In genomic region chr7:39644170-39644569, GRCh38 we compare ENCODE assay signal across 24 cellular contexts. TPM values are rescaled to one million over a fixed set of nuclear protein-coding genes. Genes with fewer than 3 reads are reported as not detected.
DNase-seq lines count a peak whose midpoint lies in the region; ATAC-seq, FAIRE-seq and TF ChIP-seq lines count a peak whose summit lies in the region.
"Had no signal": no experiment of that assay in that cellular context is flagged by ENCODE, and none has a peak within 500 bp of the region (broad histone marks: within the 10 kb centered on the region; RNA-seq: fewer than 3 reads in every experiment).

No MANE protein-coding gene starts in this region.

- no peaks in the 10 kb centered on the region for H3K27me3 ChIP-seq in Karpas-422 (ENCODE audit: low read length)
- H3K27me3 ChIP-seq in brain microvascular endothelial cell (replicated peaks): no peaks in the 10 kb centered on the region
- H3K27me3 ChIP-seq in keratinocyte (ENCODE audit: control insufficient read depth, extremely low read depth, insufficient read depth, low read length): no peaks in the 10 kb centered on the region
- no peaks in the 10 kb centered on the region for H3K27me3 ChIP-seq in H7 (ENCODE audit: control insufficient read depth, insufficient read depth, low read length)
- H3K27me3 ChIP-seq: SJCRH30, tibial artery had no signal

- H3K9me2 ChIP-seq in Karpas-422 (replicated peaks; ENCODE audit: insufficient read depth, low read length): no peaks in the 10 kb centered on the region

- peak overlapping the region; percentile 19 for H3K4me2 ChIP-seq in Karpas-422 (ENCODE audit: low read depth, low read length, poor library complexity, severe bottlenecking)
- no peak overlapping the region for H3K4me2 ChIP-seq in keratinocyte (ENCODE audit: control insufficient read depth, extremely low read depth, insufficient read depth, low read depth, low read length)

- H3K4me3 ChIP-seq in Karpas-422 (ENCODE audit: low read length): no peak overlapping the region
- H3K4me3 ChIP-seq in brain microvascular endothelial cell (ENCODE audit: low read depth, low read length): no peak overlapping the region
- no peak overlapping the region for H3K4me3 ChIP-seq in keratinocyte (ENCODE audit: control insufficient read depth in 2 of 3, extremely low read depth in 1 of 3, insufficient read depth in 2 of 3, low read depth in 1 of 3, low read length in 3 of 3)
- no peak overlapping the region for H3K4me3 ChIP-seq in H7 (ENCODE audit: insufficient read depth, low read depth, low read length)
- H3K4me3 ChIP-seq: lower lobe of right lung, SJCRH30, tibial artery had no signal

- peak; percentile 38 for DNase-seq in AG20443 (ENCODE audit: low spot score)
- DNase-seq in Karpas-422: no peak
- peak; percentile 47 for DNase-seq in brain microvascular endothelial cell
- DNase-seq in keratinocyte (ENCODE audit: low read depth, low spot score): peak; percentile 46
- no peak for DNase-seq in HPDE6-E6E7 (ENCODE audit: extremely low spot score)
- no peak for DNase-seq in H7
- no peak for DNase-seq in NCI-H82 (lab: John Stamatoyannopoulos, UW)
- DNase-seq: activated B cell treated with CpG ODN at 0.5 μM for 24 hours; activated CD8-positive, alpha-beta T cell treated with anti-CD3 and anti-CD28 coated beads for 36 hours; activated T-cell treated with anti-CD3 and anti-CD28 coated beads, Interleukin-2, amount 50 U/mL, for 4 hours; CD8-positive, alpha-beta T cell; DMS53; erythroblast; lower lobe of right lung; naive thymus-derived CD4-positive, alpha-beta T cell; NCI-H1436; NCI-H2171; NCI-H774; SJCRH30; stimulated activated CD4-positive, alpha-beta T cell treated with anti-CD3 and anti-CD28 coated beads, Interleukin-1b, Interleukin-23, amount 100 ng/mL, for 48 hours; stimulated activated naive CD4-positive, alpha-beta T cell treated with Interleukin-2 at 50 U/mL for 16 hours; tibial artery had no signal

- H3K4me1 ChIP-seq in Karpas-422 (ENCODE audit: low read length) (peaks cover 32% of the 10 kb centered on the region), keratinocyte (ENCODE audit: control insufficient read depth, extremely low read depth, insufficient read depth, low read length) (peaks cover 16% of the 10 kb centered on the region)
- H3K4me1 ChIP-seq: SJCRH30 had no signal

- TF ChIP-seq CTCF in brain microvascular endothelial cell (IDR thresholded peaks at IDR 0.05; ENCODE audit: low read depth, low read length, missing control alignments) (no peak), keratinocyte (optimal IDR thresholded peaks at IDR 0.05 in 1 of 3, IDR thresholded peaks at IDR 0.05 in 1 of 3, conservative IDR thresholded peaks at IDR 0.05 in 1 of 3; ENCODE audit: extremely low read depth in 1 of 3, insufficient read depth in 2 of 3, low read length in 3 of 3) (no peak)

- H3K36me3 ChIP-seq in Karpas-422 (ENCODE audit: insufficient read depth, low read length) (no peaks in the 10 kb centered on the region), brain microvascular endothelial cell (replicated peaks) (no peaks in the 10 kb centered on the region), keratinocyte (ENCODE audit: control insufficient read depth in 2 of 2, extremely low read depth in 1 of 2, insufficient read depth in 2 of 2, low read length in 2 of 2) (peaks cover 3 to 4% of the 10 kb centered on the region in 2 experiments), H7 (replicated peaks; ENCODE audit: control insufficient read depth, insufficient read depth, low read length) (no peaks in the 10 kb centered on the region; the same call in 1 of the 2 replicates)
- H3K36me3 ChIP-seq: lower lobe of right lung, tibial artery had no signal

- peaks cover 99% of the 10 kb centered on the region for H3K79me2 ChIP-seq in Karpas-422 (ENCODE audit: low read length)
- peaks cover 94% of the 10 kb centered on the region for H3K79me2 ChIP-seq in keratinocyte (ENCODE audit: control insufficient read depth, insufficient read depth, low read length)

- H3K9me3 ChIP-seq in Karpas-422 (ENCODE audit: low read length) (no peaks in the 10 kb centered on the region), keratinocyte (ENCODE audit: control insufficient read depth, low read depth, low read length) (no peaks in the 10 kb centered on the region)
- H3K9me3 ChIP-seq: lower lobe of right lung, SJCRH30, tibial artery had no signal

- H3K9ac ChIP-seq in Karpas-422 (ENCODE audit: low read length) (no peak overlapping the region), keratinocyte (ENCODE audit: control insufficient read depth, extremely low read depth, insufficient read depth, low read length) (no peak overlapping the region)

- no peak for ATAC-seq in GM19455 (IDR thresholded peaks at IDR 0.05; ENCODE audit: unreplicated experiment)
- ATAC-seq: activated CD8-positive, alpha-beta T cell treated with anti-CD3 and anti-CD28 coated beads for 36 hours; activated T-cell treated with anti-CD3 and anti-CD28 coated beads, Interleukin-2, amount 50 U/mL, for 4 hours; CD8-positive, alpha-beta T cell; lower lobe of right lung; naive thymus-derived CD4-positive, alpha-beta T cell had no signal

- peak overlapping the region; percentile 17; the same call in 1 of the 2 replicates for H3K27ac ChIP-seq in Karpas-422 (ENCODE audit: low read length)
- H3K27ac ChIP-seq in brain microvascular endothelial cell: no peak overlapping the region
- peak overlapping the region; percentile 5 for H3K27ac ChIP-seq in keratinocyte (ENCODE audit: control insufficient read depth, insufficient read depth, low read length)
- H3K27ac ChIP-seq: lower lobe of right lung, SJCRH30, tibial artery had no signal

- H2AFZ ChIP-seq in Karpas-422 (ENCODE audit: low read length): no peak overlapping the region
- no peak overlapping the region for H2AFZ ChIP-seq in keratinocyte (ENCODE audit: control insufficient read depth, low read length)

- H4K20me1 ChIP-seq in Karpas-422 (ENCODE audit: insufficient read depth, low read depth, low read length): no peaks in the 10 kb centered on the region
- H4K20me1 ChIP-seq in keratinocyte (ENCODE audit: control insufficient read depth, extremely low read depth, insufficient read depth, low read length): peaks cover 3% of the 10 kb centered on the region

- dilution Hi-C loops in keratinocyte (cut with MboI; ENCODE audit: extremely low pct_ligation_motif_present, low sequenced_read_pairs): no loop called here

- in situ Hi-C loops in brain microvascular endothelial cell (cut with HindIII; ENCODE audit: low pct_ligation_motif_present, low sequenced_read_pairs): no loop called here

- peaks cover 3% of the 10 kb centered on the region for H3K9me1 ChIP-seq in keratinocyte (ENCODE audit: control insufficient read depth, extremely low read depth, insufficient read depth, low read length)

- FAIRE-seq in keratinocyte (lab: Jason Lieb, UNC): peak; percentile 72
- FAIRE-seq: HTR-8/SVneo had no signal

RNA-seq across cellular contexts. Expression of gene RALA, which starts 20.8 kb away (rescaled TPM):
- 13.8 and 14.1 TPM in 2 replicates for total RNA-seq in Karpas-422 (2014; rRNA removed; shearing (Covaris generic); ENCODE audit: low replicate concordance)
- 40.5 to 64.6 TPM (median 44.2 TPM) in 3 replicates for polyA plus RNA-seq in keratinocyte
- 143 TPM for polyA plus RNA-seq in keratinocyte (2011; ENCODE audit: low read depth)
- polyA plus RNA-seq in keratinocyte (2011; cell fraction: cytosol; rRNA removed): 44.0 and 74.3 TPM in 2 replicates
- polyA plus RNA-seq in keratinocyte (2011; cell fraction: nucleus; rRNA removed): 30.9 and 38.6 TPM in 2 replicates
- polyA plus RNA-seq in keratinocyte (2012; ENCODE audit: low replicate concordance): 37.1 and 66.7 TPM in 2 replicates
- 30.9 to 60.7 TPM (median 30.9 TPM) in 3 replicates for polyA minus RNA-seq in keratinocyte
- polyA minus RNA-seq in keratinocyte (2011; cell fraction: cytosol; rRNA and poly(A)+ RNA removed): 71.0 TPM
- polyA minus RNA-seq in keratinocyte (2011; cell fraction: nucleus; rRNA and poly(A)+ RNA removed): 30.6 and 42.5 TPM in 2 replicates
- total RNA-seq in H7 (2014; rRNA removed; shearing (Covaris generic)): 12.3 and 15.1 TPM in 2 replicates

Comparison
In these comparisons a context has a peak if more than half of its experiments do, and no peak if none do; other contexts are left out.
1. DNase-seq: peak in AG20443 (single experiment), brain microvascular endothelial cell (single experiment) and keratinocyte (single experiment); none in Karpas-422 (single experiment), HPDE6-E6E7 (single experiment), H7 (single experiment) and NCI-H82 (single experiment).